2 cellular contexts compared by ENCODE assay signal in genomic region chr3:133977568-133977967, GRCh38.
TF ChIP-seq lines count a peak whose summit lies in the region.

No MANE protein-coding gene starts in this region.

TF ChIP-seq in liver, 16 proteins besides CTCF, POLR2A, EP300 and RAD21:
- no peak for TF ChIP-seq FOXA1 (IDR thresholded peaks at IDR 0.05)
- TF ChIP-seq TAF1 (conservative IDR thresholded peaks at IDR 0.05): no peak
- TF ChIP-seq HNF4G (IDR thresholded peaks at IDR 0.05): no peak
- TF ChIP-seq REST (IDR thresholded peaks at IDR 0.05): peak; percentile 29
- no peak for TF ChIP-seq GABPA (IDR thresholded peaks at IDR 0.05 in 1 of 2, conservative IDR thresholded peaks at IDR 0.05 in 1 of 2)
- TF ChIP-seq FOXA2 (IDR thresholded peaks at IDR 0.05): peak; percentile 66
- TF ChIP-seq NR2F2 (IDR thresholded peaks at IDR 0.05): peak; percentile 97
- no peak for TF ChIP-seq ZBTB33 (IDR thresholded peaks at IDR 0.05)
- no peak for TF ChIP-seq YY1 (IDR thresholded peaks at IDR 0.05)
- no peak for TF ChIP-seq EGR1 (IDR thresholded peaks at IDR 0.05; ENCODE audit: low read depth in 2 of 2)
- TF ChIP-seq MAX (IDR thresholded peaks at IDR 0.05): peak; percentile 48
- peak; percentile 47 for TF ChIP-seq SP1 (IDR thresholded peaks at IDR 0.05)
- peak in 1 of 2 donors; percentile 89 for TF ChIP-seq RXRA (IDR thresholded peaks at IDR 0.05)
- peak in 1 of 2 donors; percentile 59 for TF ChIP-seq HNF4A (conservative IDR thresholded peaks at IDR 0.05)

TF ChIP-seq in HepG2, 621 proteins besides CTCF, POLR2A, EP300 and RAD21:
- TF ChIP-seq MLX (CRISPR knock-in tag; IDR thresholded peaks at IDR 0.05) (no peak), CEBPG (CRISPR knock-in tag; IDR thresholded peaks at IDR 0.05) (no peak), SMC3 (IDR thresholded peaks at IDR 0.05; ENCODE audit: low read length) (no peak), MAF1 (CRISPR knock-in tag; IDR thresholded peaks at IDR 0.05; ENCODE audit: borderline replicate concordance) (no peak), SOX13 (IDR thresholded peaks at IDR 0.05) (no peak), SOX13 (CRISPR knock-in tag; conservative IDR thresholded peaks at IDR 0.05 in 1 of 2, IDR thresholded peaks at IDR 0.05 in 1 of 2) (no peak), PLRG1 (conservative IDR thresholded peaks at IDR 0.05) (no peak), KDM6A (CRISPR knock-in tag; IDR thresholded peaks at IDR 0.05; ENCODE audit: low read depth) (no peak), RARA (CRISPR knock-in tag; IDR thresholded peaks at IDR 0.05) (no peak), HMGXB3 (CRISPR knock-in tag; IDR thresholded peaks at IDR 0.05; ENCODE audit: borderline replicate concordance) (no peak)
